Comparison of ENCODE assay signal across 21 cellular contexts in the genomic region with DNA sequence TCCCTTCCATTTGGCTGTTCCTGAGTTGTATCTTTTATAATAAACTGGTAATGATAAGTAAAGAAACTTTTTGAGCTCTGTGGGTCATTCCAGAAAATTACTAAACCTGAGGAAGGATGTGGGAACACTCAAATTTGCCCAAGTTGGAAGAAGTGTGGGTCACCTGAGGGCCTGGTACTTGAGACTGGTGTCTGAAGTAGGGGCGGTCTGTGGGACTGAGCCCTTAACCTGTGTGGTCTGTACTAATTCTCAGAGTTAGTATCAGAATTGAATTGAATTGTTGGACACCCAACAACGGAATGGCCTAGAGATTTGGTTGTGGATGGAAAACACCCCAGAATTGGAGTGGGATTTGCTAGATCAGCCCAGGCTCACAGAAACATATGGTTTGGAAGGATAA. TPM values are rescaled to one million over a fixed set of nuclear protein-coding genes. Genes with fewer than 3 reads are reported as not detected.
DNase-seq lines count a peak whose midpoint lies in the region; ATAC-seq and TF ChIP-seq lines count a peak whose summit lies in the region.
"Had no signal": no experiment of that assay in that cellular context is flagged by ENCODE, and none has a peak within 500 bp of the region (broad histone marks: within the 10 kb centered on the region; RNA-seq: fewer than 3 reads in every experiment).

No MANE protein-coding gene starts in this region.

- H3F3A ChIP-seq in smooth muscle cell (ENCODE audit: low read depth) = no peaks in the 10 kb centered on the region

- TF ChIP-seq CTCF in endothelial cell (IDR thresholded peaks at IDR 0.05; ENCODE audit: unreplicated experiment) (no peak), smooth muscle cell (IDR thresholded peaks at IDR 0.05; ENCODE audit: borderline replicate concordance, insufficient read depth, poor library complexity, severe bottlenecking) (no peak), A673 (conservative IDR thresholded peaks at IDR 0.05; ENCODE audit: low read depth, low read length) (no peak)

- no peaks in the 10 kb centered on the region for H3K79me2 ChIP-seq in smooth muscle cell (ENCODE audit: low read depth)

- no peaks in the 10 kb centered on the region for H3K27me3 ChIP-seq in smooth muscle cell (ENCODE audit: low read depth)
- H3K27me3 ChIP-seq in A673 (replicated peaks; ENCODE audit: insufficient read depth, low read depth, low read length, poor library complexity) = no peaks in the 10 kb centered on the region
- H3K27me3 ChIP-seq: body of pancreas, colonic mucosa had no signal

- H3K27me3 Mint-ChIP-seq in activated naive CD4-positive, alpha-beta T cell treated with anti-CD3 and anti-CD28 coated beads, Interleukin-2, amount 50 U/mL, for 24 hours = no peaks in the 10 kb centered on the region
- no peaks in the 10 kb centered on the region for H3K27me3 Mint-ChIP-seq in activated naive CD4-positive, alpha-beta T cell treated with anti-CD3 and anti-CD28 coated beads, Interleukin-2, amount 10 ng/mL, durations not matched to agents 7 days and 5 days
- H3K27me3 Mint-ChIP-seq in T-helper 17 cell (no peaks in the 10 kb centered on the region), endothelial cell (ENCODE audit: unreplicated experiment) (no peaks in the 10 kb centered on the region)

- peaks cover 4% of the 10 kb centered on the region for H3K4me1 ChIP-seq in smooth muscle cell (ENCODE audit: low read depth)
- H3K4me1 ChIP-seq in A673 (ENCODE audit: insufficient read depth, low read length, poor library complexity, severe bottlenecking) = no peaks in the 10 kb centered on the region
- H3K4me1 ChIP-seq: body of pancreas, colonic mucosa had no signal

- H3K36me3 ChIP-seq in smooth muscle cell (ENCODE audit: low read depth) (no peaks in the 10 kb centered on the region), A673 (ENCODE audit: insufficient read depth, low read length, poor library complexity, severe bottlenecking) (no peaks in the 10 kb centered on the region)
- H3K36me3 ChIP-seq: colonic mucosa, neutrophil, tibial nerve had no signal

- H4K20me1 ChIP-seq in smooth muscle cell (ENCODE audit: low read depth) = no peaks in the 10 kb centered on the region

- H3K4me1 Mint-ChIP-seq in activated naive CD4-positive, alpha-beta T cell treated with anti-CD3 and anti-CD28 coated beads, Interleukin-2, amount 50 U/mL, for 24 hours = peaks cover 54% of the 10 kb centered on the region
- H3K4me1 Mint-ChIP-seq in activated naive CD4-positive, alpha-beta T cell treated with anti-CD3 and anti-CD28 coated beads, Interleukin-2, amount 10 ng/mL, durations not matched to agents 7 days and 5 days = peaks cover 45% of the 10 kb centered on the region
- peaks cover 26% of the 10 kb centered on the region for H3K4me1 Mint-ChIP-seq in T-helper 17 cell
- peaks cover 8% of the 10 kb centered on the region for H3K4me1 Mint-ChIP-seq in endothelial cell (ENCODE audit: unreplicated experiment)

- CTCF ChIA-PET in activated naive CD4-positive, alpha-beta T cell treated with anti-CD3 and anti-CD28 coated beads, Interleukin-2, amount 10 ng/mL, durations not matched to agents 7 days and 5 days (lab: Charles Lee) = interaction anchor here (0.6 to 1.2 kb wide), 2 partner anchors 14 to 200 kb away, joined by 3 to 4 read pairs; no protein-coding TSS in a partner anchor
- CTCF ChIA-PET in A673 (lab: Charles Lee) = interaction anchor here (0.6 kb wide), 1 partner anchor 542 kb away, joined by 3 read pairs; no protein-coding TSS in a partner anchor

- peaks cover 4% of the 10 kb centered on the region for H3K9me3 ChIP-seq in T-helper 17 cell (ENCODE audit: control insufficient read depth, low read length, poor library complexity, severe bottlenecking)
- H3K9me3 ChIP-seq in smooth muscle cell (replicated peaks; ENCODE audit: low read depth) = no peaks in the 10 kb centered on the region
- H3K9me3 ChIP-seq in A673 (ENCODE audit: low read depth, low read length, poor library complexity, severe bottlenecking) = no peaks in the 10 kb centered on the region
- H3K9me3 ChIP-seq: colonic mucosa had no signal

- whole genome bisulfite sequencing in smooth muscle cell (ENCODE audit: low lambda C conversion rate) = 98% methylated on average over 2 of the region's 2 CpGs

- no peak overlapping the region for H3K4me2 ChIP-seq in smooth muscle cell

- ATAC-seq in T-helper 17 cell (no peak), HG02610 (IDR thresholded peaks at IDR 0.05; ENCODE audit: unreplicated experiment) (no peak)
- ATAC-seq: body of pancreas, Right ventricle myocardium inferior had no signal

- H3K36me3 Mint-ChIP-seq in activated naive CD4-positive, alpha-beta T cell treated with anti-CD3 and anti-CD28 coated beads, Interleukin-2, amount 50 U/mL, for 24 hours = peaks cover 51% of the 10 kb centered on the region
- peaks cover 71% of the 10 kb centered on the region for H3K36me3 Mint-ChIP-seq in activated naive CD4-positive, alpha-beta T cell treated with anti-CD3 and anti-CD28 coated beads, Interleukin-2, amount 10 ng/mL, durations not matched to agents 7 days and 5 days
- H3K36me3 Mint-ChIP-seq in T-helper 17 cell (ENCODE audit: low read depth) (peaks cover 8% of the 10 kb centered on the region), endothelial cell (ENCODE audit: low read depth, unreplicated experiment) (peaks cover 21% of the 10 kb centered on the region)

- peaks cover 22% of the 10 kb centered on the region for H3K9me3 Mint-ChIP-seq in activated naive CD4-positive, alpha-beta T cell treated with anti-CD3 and anti-CD28 coated beads, Interleukin-2, amount 50 U/mL, for 24 hours
- peaks cover 42% of the 10 kb centered on the region for H3K9me3 Mint-ChIP-seq in activated naive CD4-positive, alpha-beta T cell treated with anti-CD3 and anti-CD28 coated beads, Interleukin-2, amount 10 ng/mL, durations not matched to agents 7 days and 5 days
- H3K9me3 Mint-ChIP-seq in endothelial cell (ENCODE audit: unreplicated experiment) = peaks cover 7% of the 10 kb centered on the region

- H3K27ac ChIP-seq in smooth muscle cell (ENCODE audit: low read depth) = no peak overlapping the region
- no peak overlapping the region for H3K27ac ChIP-seq in A673 (ENCODE audit: low read depth, low read length, poor library complexity, severe bottlenecking)
- H3K27ac ChIP-seq: body of pancreas, colonic mucosa, neutrophil, tibial nerve had no signal

- POLR2A ChIA-PET in A673 (lab: Charles Lee; ENCODE audit: low non-redundant PET) = no interaction called here

- H3K9ac ChIP-seq in smooth muscle cell (ENCODE audit: low read depth) = no peak overlapping the region

- H3K27ac Mint-ChIP-seq in activated naive CD4-positive, alpha-beta T cell treated with anti-CD3 and anti-CD28 coated beads, Interleukin-2, amount 50 U/mL, for 24 hours = peak overlapping the region; percentile 94
- no peak overlapping the region for H3K27ac Mint-ChIP-seq in activated naive CD4-positive, alpha-beta T cell treated with anti-CD3 and anti-CD28 coated beads, Interleukin-2, amount 10 ng/mL, durations not matched to agents 7 days and 5 days
- H3K27ac Mint-ChIP-seq in T-helper 17 cell = peak overlapping the region; percentile 96
- H3K27ac Mint-ChIP-seq in endothelial cell (ENCODE audit: unreplicated experiment) = no peak overlapping the region

- intact Hi-C loops in A673 (cut with micrococcal nuclease; ENCODE audit: unreplicated experiment) = no loop called here

- DNase-seq in activated naive CD4-positive, alpha-beta T cell treated with anti-CD3 and anti-CD28 coated beads, Interleukin-2, amount 10 ng/mL, durations not matched to agents 7 days and 5 days = no peak
- DNase-seq in T-helper 17 cell (no peak), endothelial cell (ENCODE audit: low spot score) (no peak), NCI-H446 (lab: John Stamatoyannopoulos, UW) (no peak), smooth muscle cell (lab: John Stamatoyannopoulos, UW; ENCODE audit: unreplicated experiment) (no peak), A673 (ENCODE audit: low spot score) (no peak)
- DNase-seq: body of pancreas; colonic mucosa; COR-L47; hypothalamus; kidney; NCI-H2029; NCI-H510A; stimulated activated CD4-positive, alpha-beta T cell treated with anti-CD3 and anti-CD28 coated beads, Interleukin-12 subunit alpha, Interleukin-12 subunit beta, amount 100 ng/mL, for 4 hours had no signal

- H3K4me3 Mint-ChIP-seq in activated naive CD4-positive, alpha-beta T cell treated with anti-CD3 and anti-CD28 coated beads, Interleukin-2, amount 50 U/mL, for 24 hours = peak overlapping the region; percentile 9
- no peak overlapping the region for H3K4me3 Mint-ChIP-seq in activated naive CD4-positive, alpha-beta T cell treated with anti-CD3 and anti-CD28 coated beads, Interleukin-2, amount 10 ng/mL, durations not matched to agents 7 days and 5 days
- H3K4me3 Mint-ChIP-seq in T-helper 17 cell (no peak overlapping the region), endothelial cell (ENCODE audit: unreplicated experiment) (peak overlapping the region; percentile 13)

- H3K4me3 ChIP-seq in smooth muscle cell (no peak overlapping the region), A673 (ENCODE audit: low read depth, low read length, poor library complexity, severe bottlenecking) (no peak overlapping the region)
- H3K4me3 ChIP-seq: body of pancreas, colonic mucosa, tibial nerve had no signal

- H2AFZ ChIP-seq in smooth muscle cell (ENCODE audit: low read depth) = no peak overlapping the region

- no TSS peak for BruUV-seq in A673 (replicated peaks; lab: Mats Ljungman, UMichigan)

RNA-seq across cellular contexts. Expression of a gene that starts 43.1 kb away (rescaled TPM):
- 100 to 1,000 TPM; 106 to 113 TPM for total RNA-seq in T-helper 17 cell
- not detected for total RNA-seq in endothelial cell (ENCODE audit: unreplicated experiment)
- total RNA-seq in smooth muscle cell = under 0.01 and 0.40 TPM in 2 replicates
- not detected in 2 replicates for polyA plus RNA-seq in smooth muscle cell
- total RNA-seq in A673 (2021) = not detected in 2 replicates

RNA-seq across cellular contexts. Expression of a gene that starts 47.0 kb away (rescaled TPM):
- total RNA-seq in T-helper 17 cell = under 1 TPM in 1 of 2 donors, not detected in 1; 0.37 TPM
- total RNA-seq in endothelial cell (ENCODE audit: unreplicated experiment) = not detected
- not detected in 2 replicates for total RNA-seq in smooth muscle cell
- polyA plus RNA-seq in smooth muscle cell = not detected in 2 replicates
- total RNA-seq in A673 (2021) = not detected in 2 replicates
- total RNA-seq: body of pancreas, colonic mucosa, fibroblast of villous mesenchyme, kidney, renal cortical epithelial cell, Right ventricle myocardium inferior, tibial nerve had no signal

Comparison
In these comparisons a context has a peak if more than half of its experiments do, and no peak if none do; other contexts are left out.
1. H3K27ac Mint-ChIP-seq: peak in activated naive CD4-positive, alpha-beta T cell treated with anti-CD3 and anti-CD28 coated beads, Interleukin-2, amount 50 U/mL, for 24 hours (single experiment) and T-helper 17 cell (single experiment); none in activated naive CD4-positive, alpha-beta T cell treated with anti-CD3 and anti-CD28 coated beads, Interleukin-2, amount 10 ng/mL, durations not matched to agents 7 days and 5 days (single experiment) and endothelial cell (single experiment).
2. H3K4me3 Mint-ChIP-seq: peak in activated naive CD4-positive, alpha-beta T cell treated with anti-CD3 and anti-CD28 coated beads, Interleukin-2, amount 50 U/mL, for 24 hours (single experiment) and endothelial cell (single experiment); none in activated naive CD4-positive, alpha-beta T cell treated with anti-CD3 and anti-CD28 coated beads, Interleukin-2, amount 10 ng/mL, durations not matched to agents 7 days and 5 days (single experiment) and T-helper 17 cell (single experiment).
3. RNA of a gene that starts 43.1 kb away (total RNA-seq): 106 to 113 TPM in T-helper 17 cell; not detected in endothelial cell (single experiment), under 0.01 to 0.40 TPM in smooth muscle cell and not detected in A673; every median in the first group is over 10 times any median in the second.